8 cellular contexts compared by ENCODE assay signal in the genomic region with DNA sequence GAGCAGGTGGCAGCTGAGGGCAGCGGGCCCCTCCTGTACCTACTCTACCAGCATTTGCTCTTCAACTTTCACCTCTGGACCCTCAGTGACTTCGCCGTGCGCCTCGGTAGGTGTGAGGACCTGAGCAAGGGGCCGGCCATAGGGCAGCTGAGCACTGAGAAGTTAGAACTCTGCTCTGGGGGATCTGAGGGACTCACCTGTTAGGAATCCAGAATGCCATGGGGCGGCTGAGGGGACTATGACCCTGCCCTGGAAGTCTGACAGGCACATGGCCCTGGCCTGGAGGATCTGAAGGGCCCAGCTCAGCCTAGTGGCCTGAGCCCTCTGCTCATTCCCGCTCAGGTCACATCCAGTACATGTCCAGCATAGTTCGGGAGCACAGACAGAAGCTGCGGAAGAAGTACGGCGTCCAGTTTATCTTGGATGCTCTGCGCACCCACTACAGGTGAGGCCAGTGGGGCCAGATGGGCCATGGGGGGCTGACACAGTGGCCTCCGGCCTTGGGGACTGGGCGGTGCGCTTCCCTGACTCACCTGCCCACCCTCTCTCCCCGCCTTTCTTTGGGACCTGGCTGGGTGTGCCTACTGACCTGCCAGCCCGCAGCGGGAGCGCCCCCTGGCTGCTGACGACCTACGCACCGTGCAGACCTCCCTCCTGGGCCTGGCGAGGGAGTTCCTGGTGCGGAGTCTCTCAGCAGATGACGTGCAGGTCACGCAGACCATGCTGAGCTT. TPM values are rescaled to one million over a fixed set of nuclear protein-coding genes. Genes with fewer than 3 reads are reported as not detected.
DNase-seq lines count a peak whose midpoint lies in the region; ATAC-seq and TF ChIP-seq lines count a peak whose summit lies in the region.

No MANE protein-coding gene starts in this region.

- TF ChIP-seq CTCF in WERI-Rb-1 (IDR thresholded peaks at IDR 0.05; ENCODE audit: low read depth, low read length) (peak; percentile 95), left lung (IDR thresholded peaks at IDR 0.05) (peak; percentile 73 to 81)

- H3K27ac ChIP-seq in BLaER1 treated with 17β-estradiol and CSF1 and Interleukin-3, amounts not matched to agents 10 nM and 100 nM: peak overlapping the region in 4 of 11 experiments; percentile 9 to 59 (median 54); a peak in 7 of 22 replicates
- no peak overlapping the region; the same call in 1 of the 2 replicates for H3K27ac ChIP-seq in WERI-Rb-1
- H3K27ac ChIP-seq in left lung: no peak overlapping the region

- intact Hi-C loops in left lung (cut with DNase I): loop anchor here in 1 of 2 donors (5.0 kb wide), 1 partner anchor 71 kb away; no protein-coding TSS in a partner anchor

- H4K20me1 ChIP-seq in BLaER1 treated with 17β-estradiol and CSF1 and Interleukin-3, amounts not matched to agents 10 nM and 100 nM: peaks cover 0 to 95% (median 0%) of the 10 kb centered on the region in 11 experiments; a peak in 6 of 22 replicates

- H3K9ac ChIP-seq in BLaER1 treated with 17β-estradiol and CSF1 and Interleukin-3, amounts not matched to agents 10 nM and 100 nM: peak overlapping the region in 5 of 11 experiments; percentile 19 to 37 (median 25); a peak in 2 of 22 replicates

- in situ Hi-C loops in T47D (cut with HindIII; ENCODE audit: low pct_unique_long_range_greater_than_20kb, low sequenced_read_pairs): no loop called here

- H3K4me3 ChIP-seq in BLaER1 treated with 17β-estradiol and CSF1 and Interleukin-3, amounts not matched to agents 10 nM and 100 nM: no peak overlapping the region
- no peak overlapping the region for H3K4me3 ChIP-seq in WERI-Rb-1 (ENCODE audit: low read depth, low read length)
- H3K4me3 ChIP-seq in left lung: no peak overlapping the region

- no peaks in the 10 kb centered on the region for H3K9me3 ChIP-seq in BLaER1 treated with 17β-estradiol and CSF1 and Interleukin-3, amounts not matched to agents 10 nM and 100 nM (replicated peaks in 1 of 11)
- no peaks in the 10 kb centered on the region for H3K9me3 ChIP-seq in WERI-Rb-1 (ENCODE audit: severe bottlenecking)
- H3K9me3 ChIP-seq in left lung: no peaks in the 10 kb centered on the region

- peaks cover 50 to 90% (median 70%) of the 10 kb centered on the region in 11 experiments for H3K36me3 ChIP-seq in BLaER1 treated with 17β-estradiol and CSF1 and Interleukin-3, amounts not matched to agents 10 nM and 100 nM
- H3K36me3 ChIP-seq in WERI-Rb-1: peaks cover 50% of the 10 kb centered on the region
- peaks cover 0 to 100% of the 10 kb centered on the region in 2 donors for H3K36me3 ChIP-seq in left lung

- peak overlapping the region; percentile 66 to 88 (median 79) for H3K4me2 ChIP-seq in BLaER1 treated with 17β-estradiol and CSF1 and Interleukin-3, amounts not matched to agents 10 nM and 100 nM

- peaks cover 47 to 61% (median 53%) of the 10 kb centered on the region in 10 experiments for H3K4me1 ChIP-seq in BLaER1 treated with 17β-estradiol and CSF1 and Interleukin-3, amounts not matched to agents 10 nM and 100 nM
- H3K4me1 ChIP-seq in left lung: peaks cover 0 to 22% of the 10 kb centered on the region in 2 donors

- no peaks in the 10 kb centered on the region for H3K27me3 ChIP-seq in BLaER1 treated with 17β-estradiol and CSF1 and Interleukin-3, amounts not matched to agents 10 nM and 100 nM
- H3K27me3 ChIP-seq in WERI-Rb-1 (ENCODE audit: insufficient read depth, low read depth, severe bottlenecking) (no peaks in the 10 kb centered on the region), left lung (no peaks in the 10 kb centered on the region)

- ATAC-seq in left lung (peak; percentile 83), HG02571 (IDR thresholded peaks at IDR 0.05; ENCODE audit: unreplicated experiment) (no peak)

- DNase-seq in HT-29 (ENCODE audit: low spot score) (peak; percentile 62), WERI-Rb-1 (peak; percentile 87), T47D (ENCODE audit: low read depth in 1 of 2, low spot score in 1 of 2) (peak; percentile 53 to 56), left lung (peak; percentile 74 to 93), globus pallidus (ENCODE audit: low spot score) (no peak)
- DNase-seq in stimulated activated CD8-positive, alpha-beta memory T cell treated with anti-CD3 and anti-CD28 coated beads, Interleukin-15, amount 100 ng/mL, for 24 hours (ENCODE audit: low read depth): peak; percentile 51

RNA-seq across cellular contexts. Expression of gene NBEAL2, which starts 18.8 kb away (rescaled TPM):
- total RNA-seq in HT-29 (2014; rRNA removed; shearing (Covaris generic)): 154 and 168 TPM in 2 replicates
- total RNA-seq in left lung: 100 to 1,000 TPM in 1 of 2 donors, 10 to 100 TPM in 1; 99.6 to 148 TPM

RNA-seq across cellular contexts. Expression of gene CCDC12, which starts 21.7 kb away (rescaled TPM):
- 38.2 and 39.4 TPM in 2 replicates for total RNA-seq in HT-29 (2014; rRNA removed; shearing (Covaris generic))
- 10 to 100 TPM; 34.7 to 43.7 TPM for total RNA-seq in left lung
